Comparison of ENCODE assay signal across 8 cellular contexts in the genomic region with DNA sequence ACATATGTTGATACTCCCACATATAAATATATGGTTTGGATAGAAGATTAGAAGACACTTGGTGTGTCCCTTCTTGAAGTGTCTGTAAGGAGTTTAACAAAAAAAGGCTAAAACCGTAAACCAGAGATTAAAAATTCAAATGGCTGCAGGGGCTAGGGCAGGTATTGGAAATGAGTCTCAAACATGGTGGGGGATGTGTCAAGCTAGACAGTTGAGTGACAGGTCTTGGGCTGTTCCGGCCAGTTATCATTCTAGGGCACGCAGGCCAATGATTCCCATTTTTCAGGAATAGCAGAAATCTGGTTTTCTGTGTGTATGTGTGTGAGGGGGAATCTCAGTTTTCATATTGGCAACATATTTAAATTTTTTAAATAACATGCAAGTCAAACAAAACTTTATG.
"Had no signal": no experiment of that assay in that cellular context is flagged by ENCODE, and none has a peak within 500 bp of the region (broad histone marks: within the 10 kb centered on the region; RNA-seq: fewer than 3 reads in every experiment).

No MANE protein-coding gene starts in this region.

- H3K36me3 ChIP-seq: HAP-1 had no signal

- H3K9me3 Mint-ChIP-seq: IgD-negative memory B cell had no signal

- H3K4me3 ChIP-seq: GM23248, HAP-1 had no signal

- H2AFZ ChIP-seq: GM23248 had no signal

- H3K9me3 ChIP-seq: HAP-1 had no signal

- H3K27me3 Mint-ChIP-seq: IgD-negative memory B cell had no signal

- H3K9ac ChIP-seq: GM23248 had no signal

- FAIRE-seq: HTR-8/SVneo had no signal

- H3K27ac Mint-ChIP-seq: IgD-negative memory B cell had no signal

- DNase-seq: GM23248, GOT3, H7, KG1 had no signal

- H3K4me3 Mint-ChIP-seq: IgD-negative memory B cell had no signal

- ATAC-seq: HCT116 had no signal

- H3K27ac ChIP-seq: GM23248 had no signal
